ENCODE assay signal across 5 cellular contexts in genomic region chr18:21799706-21800105, GRCh38.
"Had no signal": no experiment of that assay in that cellular context is flagged by ENCODE, and none has a peak within 500 bp of the region (broad histone marks: within the 10 kb centered on the region; RNA-seq: fewer than 3 reads in every experiment).

No MANE protein-coding gene starts in this region.

- H2AFZ ChIP-seq: GM23338 had no signal

- ATAC-seq: GM23338, HepG2 had no signal

- H3K4me3 ChIP-seq: GM23338 had no signal

- H3K27ac ChIP-seq: HL-60 had no signal

- H3K4me2 ChIP-seq: GM23338 had no signal

- DNase-seq: H9, HCEC 1CT had no signal
